Comparison of ENCODE assay signal across 8 cellular contexts in the genomic region with DNA sequence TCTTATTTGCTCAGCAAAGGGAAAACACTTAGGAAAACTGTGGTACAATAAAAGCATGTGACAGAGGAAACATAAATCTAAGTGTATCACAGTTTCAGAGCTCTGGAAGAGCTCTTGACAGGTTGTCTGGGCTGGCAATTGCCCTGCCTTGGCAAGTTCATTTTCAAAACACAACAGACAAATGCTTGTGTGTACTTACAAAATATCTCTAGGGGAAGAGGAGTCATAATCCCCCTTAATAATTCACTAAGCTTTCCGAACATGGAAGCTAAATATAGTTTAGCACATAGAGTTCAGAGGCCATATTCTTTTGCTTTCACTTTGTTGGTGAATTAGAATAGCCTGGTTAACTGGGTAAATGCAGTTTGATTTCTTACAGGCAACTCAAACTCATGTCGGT.
DNase-seq lines count a peak whose midpoint lies in the region; ATAC-seq and TF ChIP-seq lines count a peak whose summit lies in the region.

No MANE protein-coding gene starts in this region.

- no peaks in the 10 kb centered on the region for H3K27me3 Mint-ChIP-seq in activated T-cell treated with anti-CD3 and anti-CD28 coated beads, Interleukin-2, amount 50 U/mL, for 4 hours (ENCODE audit: low read depth)

- no peaks in the 10 kb centered on the region for H3K9me3 ChIP-seq in transverse colon

- no peak for TF ChIP-seq EP300 in transverse colon (IDR thresholded peaks at IDR 0.05; ENCODE audit: low read depth)

- peaks cover 2 to 25% (median 12%) of the 10 kb centered on the region in 4 donors for H3K4me1 ChIP-seq in transverse colon

- H3K36me3 Mint-ChIP-seq in activated T-cell treated with anti-CD3 and anti-CD28 coated beads, Interleukin-2, amount 50 U/mL, for 4 hours (ENCODE audit: insufficient read depth), result peaks cover 3% of the 10 kb centered on the region

- H3K4me3 ChIP-seq in transverse colon, result peak overlapping the region in 1 of 4 donors; percentile 25

- H3K4me3 Mint-ChIP-seq in activated T-cell treated with anti-CD3 and anti-CD28 coated beads, Interleukin-2, amount 50 U/mL, for 4 hours, result peak overlapping the region; percentile 69

- H3K27me3 ChIP-seq in transverse colon, result no peaks in the 10 kb centered on the region

- 11 to 15% methylated on average over 2 of the region's 2 CpGs for WGBS in transverse colon (ENCODE audit: low coverage in 1 of 2), 2 donors

- in situ Hi-C loops in transverse colon (cut with MboI; ENCODE audit: low pct_ligation_motif_present in 1 of 4, low pct_unique_long_range_greater_than_20kb in 1 of 4, low sequenced_read_pairs in 3 of 4), result no loop called here

- peak overlapping the region; percentile 1 to 48 (median 17) for H3K27ac ChIP-seq in transverse colon

- no peak for ATAC-seq in activated T-cell treated with anti-CD3 and anti-CD28 coated beads, Interleukin-2, amount 50 U/mL, for 4 hours
- ATAC-seq in left cardiac atrium, result peak; percentile 47 to 49

- TF ChIP-seq POLR2A in transverse colon (IDR thresholded peaks at IDR 0.05), result no peak

- H3K9me3 Mint-ChIP-seq in activated T-cell treated with anti-CD3 and anti-CD28 coated beads, Interleukin-2, amount 50 U/mL, for 4 hours, result peaks cover 4% of the 10 kb centered on the region

- no peak for TF ChIP-seq CTCF in transverse colon (IDR thresholded peaks at IDR 0.05)

- H3K4me1 Mint-ChIP-seq in activated T-cell treated with anti-CD3 and anti-CD28 coated beads, Interleukin-2, amount 50 U/mL, for 4 hours (ENCODE audit: low read depth), result peaks cover 16% of the 10 kb centered on the region

- intact Hi-C loops in left cardiac atrium (cut with DNase I) (no loop called here), transverse colon (cut with DNase I; ENCODE audit: low total_unique reads) (no loop called here)

- DNase-seq in activated T-cell treated with anti-CD3 and anti-CD28 coated beads, Interleukin-2, amount 50 U/mL, for 4 hours, result no peak
- no peak for DNase-seq in activated T-cell treated with anti-CD3 and anti-CD28 coated beads for 4 hours
- DNase-seq in NCI-H69 (lab: John Stamatoyannopoulos, UW), result peak; percentile 89
- DNase-seq in left cardiac atrium, result no peak
- DNase-seq in transverse colon, result no peak
- no peak for DNase-seq in OCI-M2 (lab: John Stamatoyannopoulos, UW; ENCODE audit: unreplicated experiment)
- no peak for DNase-seq in activated CD4-positive, alpha-beta T cell treated with anti-CD3 and anti-CD28 coated beads, Interleukin-2, amount 50 U/mL, for 4 hours
- DNase-seq in A172 (ENCODE audit: low spot score), result no peak

- no peaks in the 10 kb centered on the region for H3K36me3 ChIP-seq in transverse colon

Comparison
In these comparisons a context has a peak if more than half of its experiments do, and no peak if none do; other contexts are left out.
1. ATAC-seq: peak in left cardiac atrium (2 of 2); none in activated T-cell treated with anti-CD3 and anti-CD28 coated beads, Interleukin-2, amount 50 U/mL, for 4 hours (0 of 2).